23 cellular contexts compared by ENCODE assay signal in genomic region chr1:19038096-19038495, GRCh38.
A peak's percentile ranks its signal among the peaks of the same experiment; 100 is the strongest.
DNase-seq lines count a peak whose midpoint lies in the region; ATAC-seq and TF ChIP-seq lines count a peak whose summit lies in the region.
"Had no signal": no experiment of that assay in that cellular context is flagged by ENCODE, and none has a peak within 500 bp of the region (broad histone marks: within the 10 kb centered on the region; RNA-seq: fewer than 3 reads in every experiment).

No MANE protein-coding gene starts in this region.

- H3K4me3 ChIP-seq in endodermal cell (ENCODE audit: low read length) (no peak overlapping the region), osteoblast (ENCODE audit: insufficient read depth, low read length) (no peak overlapping the region), coronary artery (no peak overlapping the region)
- H3K4me3 ChIP-seq: SJSA1 had no signal

- H3K9ac ChIP-seq in endodermal cell (ENCODE audit: extremely low read depth, low read length, poor library complexity, severe bottlenecking): no peak overlapping the region

- H3K36me3 Mint-ChIP-seq in endodermal cell (ENCODE audit: low read depth): no peaks in the 10 kb centered on the region
- H3K36me3 Mint-ChIP-seq: CD8-positive, alpha-beta T cell had no signal

- no peaks in the 10 kb centered on the region for H3K4me1 ChIP-seq in endodermal cell (ENCODE audit: control insufficient read depth, insufficient read depth, low read length)
- peaks cover 11% of the 10 kb centered on the region for H3K4me1 ChIP-seq in osteoblast (ENCODE audit: insufficient read depth, low read length)

- no peaks in the 10 kb centered on the region for H3K79me2 ChIP-seq in osteoblast (ENCODE audit: insufficient read depth, low read length)

- H3K4me3 Mint-ChIP-seq in endodermal cell: no peak overlapping the region
- H3K4me3 Mint-ChIP-seq: CD8-positive, alpha-beta T cell had no signal

- H3K4me2 ChIP-seq in osteoblast (ENCODE audit: insufficient read depth, low read length): no peak overlapping the region

- peaks cover 1% of the 10 kb centered on the region for H3K4me1 Mint-ChIP-seq in endodermal cell

- H3K27me3 ChIP-seq in endodermal cell (ENCODE audit: control insufficient read depth, insufficient read depth, low read length, poor library complexity, severe bottlenecking) (no peaks in the 10 kb centered on the region), osteoblast (ENCODE audit: insufficient read depth, low read length) (peaks cover 33% of the 10 kb centered on the region)
- H3K27me3 ChIP-seq: SJSA1 had no signal

- H3K9me3 ChIP-seq in endodermal cell (ENCODE audit: control insufficient read depth, low read length) (no peaks in the 10 kb centered on the region), osteoblast (ENCODE audit: low read depth, low read length) (no peaks in the 10 kb centered on the region)
- H3K9me3 ChIP-seq: SJSA1 had no signal

- no peak overlapping the region for H3K27ac ChIP-seq in endodermal cell (ENCODE audit: low read depth, low read length)
- H3K27ac ChIP-seq in osteoblast (ENCODE audit: low read depth, low read length): no peak overlapping the region
- H3K27ac ChIP-seq in coronary artery: no peak overlapping the region
- H3K27ac ChIP-seq: 22Rv1, SJSA1 had no signal

- H3K27ac Mint-ChIP-seq in endodermal cell: no peak overlapping the region
- H3K27ac Mint-ChIP-seq: CD8-positive, alpha-beta T cell had no signal

- no peaks in the 10 kb centered on the region for H4K20me1 ChIP-seq in osteoblast (ENCODE audit: insufficient read depth, low read length)

- H3K36me3 ChIP-seq in endodermal cell (ENCODE audit: control insufficient read depth, insufficient read depth, low read length) (no peaks in the 10 kb centered on the region), osteoblast (ENCODE audit: insufficient read depth, low read length) (no peaks in the 10 kb centered on the region)
- H3K36me3 ChIP-seq: SJSA1 had no signal

- DNase-seq in NCI-H510A treated with DMSO at 0.1 percent for 48 hours (lab: John Stamatoyannopoulos, UW) (peak; percentile 5), NCI-H510A (lab: John Stamatoyannopoulos, UW) (no peak), DMS79 treated with DMSO at 0.1 percent for 48 hours (lab: John Stamatoyannopoulos, UW) (peak; percentile 70), endodermal cell (peak; percentile 35), osteoblast (ENCODE audit: insufficient read length, low spot score, missing footprints) (peak; percentile 50), coronary artery (ENCODE audit: low spot score) (no peak), globus pallidus (ENCODE audit: low spot score) (no peak)
- DNase-seq: ACHN; AML-193; C1 segment of cervical spinal cord; Calu3; CD8-positive, alpha-beta T cell; KG1; NCI-H1092; NCI-H1436; NCI-H1930; NCI-H226; NCI-H526; OCI-M1 had no signal

- no peak for TF ChIP-seq CTCF in endodermal cell (conservative IDR thresholded peaks at IDR 0.05)
- no peak for TF ChIP-seq CTCF in osteoblast (IDR thresholded peaks at IDR 0.05; ENCODE audit: extremely low read depth, low read depth, low read length)
- no peak for TF ChIP-seq CTCF in coronary artery (IDR thresholded peaks at IDR 0.05)

- no peak for ATAC-seq in HG03135 (IDR thresholded peaks at IDR 0.05; ENCODE audit: unreplicated experiment)
- ATAC-seq: CD8-positive, alpha-beta T cell; Right ventricle myocardium inferior had no signal

- 83 to 85% methylated on average over 4 to 5 of the region's 5 CpGs for WGBS in endodermal cell (ENCODE audit: insufficient coverage in 1 of 2, insufficient read length in 1 of 2), 2 experiments

- H3K9me3 Mint-ChIP-seq in endodermal cell: no peaks in the 10 kb centered on the region
- H3K9me3 Mint-ChIP-seq: CD8-positive, alpha-beta T cell had no signal

- peaks cover 3% of the 10 kb centered on the region for H3K27me3 Mint-ChIP-seq in endodermal cell (ENCODE audit: insufficient read depth)

- no peak overlapping the region for H2AFZ ChIP-seq in osteoblast (ENCODE audit: low read length)

Comparison
In these comparisons a context has a peak if more than half of its experiments do, and no peak if none do; other contexts are left out.
1. DNase-seq: peak in NCI-H510A treated with DMSO at 0.1 percent for 48 hours (single experiment), DMS79 treated with DMSO at 0.1 percent for 48 hours (single experiment), endodermal cell (single experiment) and osteoblast (single experiment); none in NCI-H510A (single experiment), coronary artery (single experiment) and globus pallidus (single experiment).